In the genomic region with DNA sequence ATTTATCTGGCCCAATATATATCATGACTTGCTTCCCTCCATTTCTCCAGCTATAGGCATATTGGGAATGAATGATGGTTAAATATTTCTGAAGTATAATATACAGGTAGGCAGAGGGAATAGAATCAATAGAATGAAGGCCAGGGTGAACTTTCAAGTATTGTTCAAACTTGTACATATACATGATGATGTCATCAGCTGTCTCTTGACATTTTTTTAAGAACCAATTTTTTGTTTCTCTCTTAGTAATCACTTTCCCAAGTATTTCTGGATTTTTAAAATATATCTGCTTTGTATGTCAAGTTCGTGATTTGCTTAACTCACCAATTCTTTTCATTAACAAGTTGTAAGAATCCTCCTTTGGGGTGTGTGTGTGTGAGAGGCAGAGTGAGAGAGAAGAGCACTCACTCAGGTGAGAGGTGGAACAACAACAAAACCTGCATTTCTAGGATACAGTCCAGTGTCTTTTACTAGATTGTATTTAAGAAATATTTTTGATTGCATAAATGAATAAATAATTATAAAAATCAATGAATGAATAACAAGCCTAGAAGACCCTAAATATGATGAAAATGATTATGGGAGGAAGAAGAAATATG, we compare ENCODE assay signal across 15 cellular contexts.
A peak's percentile ranks its signal among the peaks of the same experiment; 100 is the strongest.
DNase-seq lines count a peak whose midpoint lies in the region; ATAC-seq, FAIRE-seq and TF ChIP-seq lines count a peak whose summit lies in the region.
"Had no signal": no experiment of that assay in that cellular context is flagged by ENCODE, and none has a peak within 500 bp of the region (broad histone marks: within the 10 kb centered on the region; RNA-seq: fewer than 3 reads in every experiment).

No MANE protein-coding gene starts in this region.

- H3K4me1 Mint-ChIP-seq in neural progenitor cell, result no peaks in the 10 kb centered on the region
- no peaks in the 10 kb centered on the region for H3K4me1 Mint-ChIP-seq in activated CD4-positive, alpha-beta T cell treated with anti-CD3 and anti-CD28 coated beads, Interleukin-2, amount 10 ng/mL, durations not matched to agents 24 days and 14 days

- no peaks in the 10 kb centered on the region for H3K27me3 Mint-ChIP-seq in neural progenitor cell (ENCODE audit: insufficient read depth, low read depth)
- H3K27me3 Mint-ChIP-seq in activated CD4-positive, alpha-beta T cell treated with anti-CD3 and anti-CD28 coated beads, Interleukin-2, amount 10 ng/mL, durations not matched to agents 24 days and 14 days, result no peaks in the 10 kb centered on the region

- no peaks in the 10 kb centered on the region for H3K9me3 ChIP-seq in GM12878 (replicated peaks; ENCODE audit: control insufficient read depth, insufficient read depth, low read length)
- no peaks in the 10 kb centered on the region for H3K9me3 ChIP-seq in neural progenitor cell (ENCODE audit: low read depth)
- H3K9me3 ChIP-seq in trophoblast cell (ENCODE audit: insufficient read depth, low read depth, low read length), result peaks cover 2% of the 10 kb centered on the region
- H3K9me3 ChIP-seq: heart left ventricle, neutrophil, thoracic aorta had no signal

- RAD21 ChIA-PET in GM12878 (lab: Charles Lee; ENCODE audit: unreplicated experiment), result no interaction called here

- no peak overlapping the region for H3K4ac ChIP-seq in trophoblast cell (ENCODE audit: low read depth, low read length)

- H4K91ac ChIP-seq in trophoblast cell (ENCODE audit: low read depth, low read length), result no peak overlapping the region

- CTCF ChIA-PET in GM12878 (lab: Yijun Ruan, JAX), result interaction anchor here (0.8 kb wide), 1 partner anchor 12 kb away, joined by 4 read pairs; no protein-coding TSS in a partner anchor

- H3F3A ChIP-seq in neural progenitor cell (ENCODE audit: low read depth), result no peaks in the 10 kb centered on the region

- H3K27ac Mint-ChIP-seq in neural progenitor cell, result no peak overlapping the region
- no peak overlapping the region for H3K27ac Mint-ChIP-seq in activated CD4-positive, alpha-beta T cell treated with anti-CD3 and anti-CD28 coated beads, Interleukin-2, amount 10 ng/mL, durations not matched to agents 24 days and 14 days

- no peaks in the 10 kb centered on the region for H3K79me2 ChIP-seq in GM12878 (ENCODE audit: control insufficient read depth, insufficient read depth, low read length)
- H3K79me2 ChIP-seq in neural progenitor cell (ENCODE audit: low read depth), result no peaks in the 10 kb centered on the region
- H3K79me2 ChIP-seq in trophoblast cell (ENCODE audit: control insufficient read depth, insufficient read depth, low read length, poor library complexity), result no peaks in the 10 kb centered on the region

- H3K14ac ChIP-seq in trophoblast cell (ENCODE audit: low read length), result no peak overlapping the region

- H3K4me1 ChIP-seq in GM12878 (ENCODE audit: control insufficient read depth, insufficient read depth, low read length) (no peaks in the 10 kb centered on the region), neural progenitor cell (no peaks in the 10 kb centered on the region), trophoblast cell (ENCODE audit: control insufficient read depth in 1 of 2, insufficient read depth in 2 of 2, low read length in 2 of 2) (no peaks in the 10 kb centered on the region)
- H3K4me1 ChIP-seq: heart left ventricle had no signal

- FAIRE-seq in GM12878 (lab: Jason Lieb, UNC), result peak; percentile 68
- FAIRE-seq: small intestine had no signal

- no peak for TF ChIP-seq POLR2A in GM12878 (IDR thresholded peaks at IDR 0.05; ENCODE audit: low read depth, low read length)

- H3K18ac ChIP-seq in trophoblast cell (ENCODE audit: low read length), result no peak overlapping the region

- in situ Hi-C loops in GM12878 (cut with MboI), result no loop called here

- SMC1A ChIA-PET in GM12878 (lab: Charles Lee; ENCODE audit: uncharacterized antibody, unreplicated experiment), result no interaction called here

- no peak overlapping the region for H2BK5ac ChIP-seq in trophoblast cell (ENCODE audit: low read depth, low read length, poor library complexity)

- ATAC-seq in GM18868 (IDR thresholded peaks at IDR 0.05; ENCODE audit: unreplicated experiment), result peak; percentile 54
- peak; percentile 65 for ATAC-seq in HG03432 (IDR thresholded peaks at IDR 0.05; ENCODE audit: unreplicated experiment)
- peak; percentile 70; the same call in 2 of the 3 replicates for ATAC-seq in GM12878
- ATAC-seq: activated CD4-positive, CD25-positive, alpha-beta regulatory T cell treated with anti-CD3 and anti-CD28 coated beads, Interleukin-2, amount 50 U/mL, for 24 hours; heart left ventricle had no signal

- 0% methylated on average over 1 of the region's 1 CpG for WGBS in GM12878 (ENCODE audit: insufficient coverage, insufficient replicate concordance, low lambda C conversion rate, missing lambda C conversion rate)
- WGBS in trophoblast cell (ENCODE audit: extremely low coverage, insufficient coverage, insufficient read length), result no CpG with 5 or more reads among the region's 1 CpG

- no peak overlapping the region for H3K9ac ChIP-seq in GM12878 (ENCODE audit: control insufficient read depth, insufficient read depth, low read length)
- no peak overlapping the region for H3K9ac ChIP-seq in neural progenitor cell
- H3K9ac ChIP-seq in trophoblast cell (ENCODE audit: low read length), result no peak overlapping the region

- no peak overlapping the region for H4K12ac ChIP-seq in trophoblast cell (ENCODE audit: low read depth, low read length)

- H3K23ac ChIP-seq in trophoblast cell (ENCODE audit: low read length), result no peak overlapping the region

- H3K36me3 ChIP-seq in GM12878 (ENCODE audit: control insufficient read depth in 2 of 2, insufficient read depth in 2 of 2, low read length in 1 of 2) (no peaks in the 10 kb centered on the region), neural progenitor cell (no peaks in the 10 kb centered on the region), trophoblast cell (ENCODE audit: control insufficient read depth in 1 of 2, insufficient read depth in 2 of 2, low read length in 2 of 2) (peaks cover 0 to 2% of the 10 kb centered on the region in 2 experiments)
- H3K36me3 ChIP-seq: heart left ventricle, neutrophil, thoracic aorta had no signal

- no peak overlapping the region for H4K8ac ChIP-seq in trophoblast cell (ENCODE audit: low read depth, low read length)

- TF ChIP-seq EP300 in GM12878 (IDR thresholded peaks at IDR 0.05; ENCODE audit: borderline replicate concordance in 1 of 2, control insufficient read depth in 1 of 2, low read depth in 2 of 2, low read length in 2 of 2), result no peak

- TF ChIP-seq RAD21 in GM12878 (IDR thresholded peaks at IDR 0.05; ENCODE audit: insufficient read depth, low read depth, low read length), result no peak

- no peak overlapping the region for H2BK120ac ChIP-seq in trophoblast cell (ENCODE audit: insufficient read depth, low read length, poor library complexity)

- TF ChIP-seq CTCF in GM12878 (IDR thresholded peaks at IDR 0.05 in 2 of 3, conservative IDR thresholded peaks at IDR 0.05 in 1 of 3; ENCODE audit: control insufficient read depth in 2 of 3, extremely low read depth in 1 of 3, insufficient read depth in 1 of 3, low read depth in 3 of 3, low read length in 3 of 3) (peak in 2 of 3 experiments; percentile 4 to 26; a peak in 1 of 6 replicates), neural progenitor cell (IDR thresholded peaks at IDR 0.05) (peak; percentile 41)

- no peaks in the 10 kb centered on the region for H3K79me1 ChIP-seq in trophoblast cell (ENCODE audit: low read length)

- H2AFZ ChIP-seq in GM12878 (ENCODE audit: control insufficient read depth, low read depth, low read length) (no peak overlapping the region), neural progenitor cell (replicated peaks) (no peak overlapping the region), trophoblast cell (ENCODE audit: insufficient read depth, low read length, poor library complexity) (no peak overlapping the region)

- H3K4me3 ChIP-seq in GM12878, result no peak overlapping the region
- no peak overlapping the region for H3K4me3 ChIP-seq in neural progenitor cell
- H3K4me3 ChIP-seq in trophoblast cell (ENCODE audit: low read depth, low read length), result no peak overlapping the region
- H3K4me3 ChIP-seq: heart left ventricle, thoracic aorta had no signal

- no peak overlapping the region for H3K4me2 ChIP-seq in GM12878 (ENCODE audit: control insufficient read depth, insufficient read depth)
- H3K4me2 ChIP-seq in neural progenitor cell, result no peak overlapping the region
- H3K4me2 ChIP-seq in trophoblast cell (ENCODE audit: low read length), result no peak overlapping the region

- DNase-seq in GM12878 (ENCODE audit: low read depth, low spot score) (no peak), neural progenitor cell (ENCODE audit: low spot score) (no peak), NCI-H146 treated with DMSO at 0.1 percent for 48 hours (lab: John Stamatoyannopoulos, UW; ENCODE audit: unreplicated experiment) (no peak), trophoblast cell (no peak)
- DNase-seq in activated CD4-positive, alpha-beta T cell treated with anti-CD3 and anti-CD28 coated beads, Interleukin-2, amount 10 ng/mL, durations not matched to agents 24 days and 14 days, result no peak
- DNase-seq: activated T-cell treated with anti-CD3 and anti-CD28 coated beads, Interleukin-2, amount 50 U/mL, for 48 hours; Calu3; heart left ventricle; NCI-H1105; small intestine had no signal

- no peak overlapping the region for H2AK5ac ChIP-seq in trophoblast cell (ENCODE audit: low read length)

- no peak overlapping the region for H2BK12ac ChIP-seq in trophoblast cell (ENCODE audit: low read length)

- intact Hi-C loops in GM12878 (cut with micrococcal nuclease; ENCODE audit: unreplicated experiment), result no loop called here
- intact Hi-C loops in activated CD4-positive, alpha-beta T cell treated with anti-CD3 and anti-CD28 coated beads, Interleukin-2, amount 10 ng/mL, durations not matched to agents 24 days and 14 days (cut with micrococcal nuclease), result no loop called here

- no peaks in the 10 kb centered on the region for H4K20me1 ChIP-seq in GM12878 (ENCODE audit: control insufficient read depth, insufficient read depth)
- H4K20me1 ChIP-seq in neural progenitor cell (ENCODE audit: low read depth), result no peaks in the 10 kb centered on the region

- no peaks in the 10 kb centered on the region for H3K36me3 Mint-ChIP-seq in neural progenitor cell
- H3K36me3 Mint-ChIP-seq in activated CD4-positive, alpha-beta T cell treated with anti-CD3 and anti-CD28 coated beads, Interleukin-2, amount 10 ng/mL, durations not matched to agents 24 days and 14 days (ENCODE audit: low read depth), result no peaks in the 10 kb centered on the region

- no TSS peak for BruUV-seq in GM12878 (replicated peaks; lab: Mats Ljungman, UMichigan)

- no peak overlapping the region for H3K4me3 Mint-ChIP-seq in neural progenitor cell
- H3K4me3 Mint-ChIP-seq in activated CD4-positive, alpha-beta T cell treated with anti-CD3 and anti-CD28 coated beads, Interleukin-2, amount 10 ng/mL, durations not matched to agents 24 days and 14 days, result no peak overlapping the region

- no peak overlapping the region for H3K27ac ChIP-seq in GM12878 (ENCODE audit: control insufficient read depth, insufficient read depth)
- H3K27ac ChIP-seq in neural progenitor cell, result no peak overlapping the region
- no peak overlapping the region for H3K27ac ChIP-seq in trophoblast cell (ENCODE audit: low read depth, low read length)
- H3K27ac ChIP-seq: heart left ventricle, neutrophil, thoracic aorta had no signal

- POLR2A ChIA-PET in GM12878 (lab: Charles Lee), result no interaction called here

- H3K9me3 Mint-ChIP-seq in neural progenitor cell, result peaks cover 3% of the 10 kb centered on the region
- peaks cover under 1% of the 10 kb centered on the region for H3K9me3 Mint-ChIP-seq in activated CD4-positive, alpha-beta T cell treated with anti-CD3 and anti-CD28 coated beads, Interleukin-2, amount 10 ng/mL, durations not matched to agents 24 days and 14 days

- H3K27me3 ChIP-seq in GM12878 (replicated peaks in 1 of 2; ENCODE audit: control insufficient read depth in 2 of 2, insufficient read depth in 2 of 2, low read length in 1 of 2) (no peaks in the 10 kb centered on the region), neural progenitor cell (no peaks in the 10 kb centered on the region), trophoblast cell (ENCODE audit: insufficient read depth, low read length) (no peaks in the 10 kb centered on the region)
- H3K27me3 ChIP-seq: heart left ventricle, neutrophil had no signal
